In genomic region chr2:74481961-74482800, GRCh38 we compare ENCODE assay signal across 8 cellular contexts. TPM values are rescaled to one million over a fixed set of nuclear protein-coding genes. Genes with fewer than 3 reads are reported as not detected.
A peak's percentile ranks its signal among the peaks of the same experiment; 100 is the strongest.
DNase-seq lines count a peak whose midpoint lies in the region; ATAC-seq, FAIRE-seq and TF ChIP-seq lines count a peak whose summit lies in the region.

No MANE protein-coding gene starts in this region.

- CTCF ChIA-PET in CD8-positive, alpha-beta memory T cell (lab: Charles Lee) = interaction anchor here (0.6 to 5.6 kb wide), 22 partner anchors 9 to 233 kb away, joined by 3 to 83 read pairs (median 7); partner anchors contain the start of genes AUP1, DQX1, HTRA2 and INO80B
- CTCF ChIA-PET in HepG2 (lab: Yijun Ruan, JAX; ENCODE audit: low intra/inter-chr PET ratio, low total read pairs) = interaction anchor here (1.0 to 2.4 kb wide), 7 partner anchors 17 to 105 kb away, joined by 3 to 20 read pairs (median 10); partner anchors contain the start of genes AUP1, HTRA2, INO80B and MOGS

- no peaks in the 10 kb centered on the region for H3K9me3 Mint-ChIP-seq in CD8-positive, alpha-beta memory T cell

- H3K4me2 ChIP-seq in SU-DHL-6 (ENCODE audit: low read depth, low read length, poor library complexity, severe bottlenecking) (peak overlapping the region; percentile 89), HepG2 (ENCODE audit: low read depth, low read length) (peak overlapping the region; percentile 78)

- FAIRE-seq in bronchial epithelial cell (lab: Jason Lieb, UNC) (no peak), HepG2 (lab: Jason Lieb, UNC) (no peak)

- ATAC-seq in GM19395 (IDR thresholded peaks at IDR 0.05; ENCODE audit: unreplicated experiment) = peak; percentile 46
- peak; percentile 30 for ATAC-seq in HG03378 (IDR thresholded peaks at IDR 0.05; ENCODE audit: unreplicated experiment)
- ATAC-seq in HepG2 = peak; percentile 57
- ATAC-seq in stimulated activated naive CD8-positive, alpha-beta T cell treated with anti-CD3 and anti-CD28 coated beads, Interleukin-15, Interleukin-2, amounts not matched to agents 100 U/mL and 50 U/mL, for 24 hours = peak; percentile 44

- TF ChIP-seq POLR2A in HepG2 (IDR thresholded peaks at IDR 0.05; ENCODE audit: insufficient read depth in 1 of 2, low read depth in 2 of 2, low read length in 2 of 2) = peak; percentile 58 to 67

- TF ChIP-seq EP300 in HepG2 (IDR thresholded peaks at IDR 0.05; ENCODE audit: low read depth in 2 of 2, low read length in 2 of 2) (no peak), HepG2 (CRISPR knock-in tag; IDR thresholded peaks at IDR 0.05; ENCODE audit: borderline replicate concordance) (no peak)

- POLR2A ChIA-PET in CD8-positive, alpha-beta memory T cell (lab: Charles Lee) = interaction anchor here (0.5 to 3.9 kb wide), 10 partner anchors 10 to 49 kb away, joined by 3 to 56 read pairs (median 8); partner anchors contain the start of genes AUP1, DQX1, HTRA2 and INO80B
- POLR2A ChIA-PET in HepG2 (lab: Yijun Ruan, JAX) = interaction anchor here (0.6 to 20.6 kb wide), 21 partner anchors 7 to 358 kb away, joined by 3 to 795 read pairs (median 13); partner anchors contain the start of genes AUP1, C2orf81, DQX1 and HTRA2

- peak overlapping the region; percentile 98 to 100 (median 100) for H3K4me3 Mint-ChIP-seq in CD8-positive, alpha-beta memory T cell

- peak overlapping the region; percentile 84 for H2AFZ ChIP-seq in SU-DHL-6 (ENCODE audit: low read depth, low read length, severe bottlenecking)
- no peak overlapping the region for H2AFZ ChIP-seq in HepG2 (ENCODE audit: low read length)

- TF ChIP-seq CTCF in SU-DHL-6 (IDR thresholded peaks at IDR 0.05; ENCODE audit: insufficient read depth, low read length, poor library complexity, severe bottlenecking) (no peak), bronchial epithelial cell (IDR thresholded peaks at IDR 0.05; ENCODE audit: insufficient read depth, low read length, severe bottlenecking) (no peak), HepG2 (CRISPR knock-in tag; IDR thresholded peaks at IDR 0.05) (peak; percentile 31; the same call in 1 of the 2 replicates)

- H3K4me3 ChIP-seq in CD8-positive, alpha-beta memory T cell (ENCODE audit: low read length) = peak overlapping the region; percentile 99
- H3K4me3 ChIP-seq in SU-DHL-6 (ENCODE audit: insufficient read depth, low read length, poor library complexity, severe bottlenecking) (peak overlapping the region; percentile 96), bronchial epithelial cell (ENCODE audit: low read depth, low read length) (peak overlapping the region; percentile 91), HepG2 (replicated peaks in 1 of 3; ENCODE audit: insufficient read depth in 1 of 3, low read depth in 2 of 3, low read length in 3 of 3) (peak overlapping the region; percentile 82 to 87 (median 83))

- no peaks in the 10 kb centered on the region for H3K9me2 ChIP-seq in SU-DHL-6 (replicated peaks; ENCODE audit: insufficient read depth, low read length)

- H3K9ac ChIP-seq in SU-DHL-6 (ENCODE audit: low read length) (peak overlapping the region; percentile 84), HepG2 (ENCODE audit: insufficient read depth, low read depth, low read length) (peak overlapping the region; percentile 91)

- peaks cover 32 to 56% (median 45%) of the 10 kb centered on the region in 3 donors for H3K4me1 Mint-ChIP-seq in CD8-positive, alpha-beta memory T cell

- no peaks in the 10 kb centered on the region for H4K20me1 ChIP-seq in SU-DHL-6 (ENCODE audit: low read depth, low read length)
- no peaks in the 10 kb centered on the region for H4K20me1 ChIP-seq in HepG2 (ENCODE audit: insufficient read depth, low read length)

- H3K27ac Mint-ChIP-seq in CD8-positive, alpha-beta memory T cell = peak overlapping the region; percentile 95 to 100 (median 100)

- TF ChIP-seq RAD21 in HepG2 (CRISPR knock-in tag; IDR thresholded peaks at IDR 0.05) = peak; percentile 24; the same call in 1 of the 2 replicates

- H3K36me3 ChIP-seq in CD8-positive, alpha-beta memory T cell (ENCODE audit: insufficient read depth, low read length) = peaks cover 11% of the 10 kb centered on the region
- H3K36me3 ChIP-seq in SU-DHL-6 (ENCODE audit: low read length) (peaks cover 4% of the 10 kb centered on the region; the same call in 1 of the 2 replicates), bronchial epithelial cell (ENCODE audit: control insufficient read depth, insufficient read depth, low read length) (peaks cover 6% of the 10 kb centered on the region), HepG2 (replicated peaks in 1 of 2; ENCODE audit: control insufficient read depth in 1 of 2, insufficient read depth in 2 of 2, low read length in 2 of 2) (peaks cover 2 to 14% of the 10 kb centered on the region in 2 experiments; a peak in 4 of 5 replicates)

- H3K79me2 ChIP-seq in SU-DHL-6 (ENCODE audit: insufficient read depth, low read length) = peaks cover 26% of the 10 kb centered on the region
- peaks cover 48% of the 10 kb centered on the region for H3K79me2 ChIP-seq in HepG2 (ENCODE audit: insufficient read depth, low read length)

- no peaks in the 10 kb centered on the region for H3F3A ChIP-seq in SU-DHL-6 (ENCODE audit: insufficient read depth)

- no peaks in the 10 kb centered on the region for H3K27me3 ChIP-seq in CD8-positive, alpha-beta memory T cell (ENCODE audit: insufficient read depth, low read length, poor library complexity, severe bottlenecking)
- no peaks in the 10 kb centered on the region for H3K27me3 ChIP-seq in SU-DHL-6 (ENCODE audit: low read length)
- no peaks in the 10 kb centered on the region for H3K27me3 ChIP-seq in bronchial epithelial cell (ENCODE audit: control insufficient read depth, insufficient read depth, low read length)
- no peaks in the 10 kb centered on the region; a peak in 1 of 5 replicates for H3K27me3 ChIP-seq in HepG2 (ENCODE audit: control insufficient read depth in 1 of 2, insufficient read depth in 2 of 2, low read length in 2 of 2)

- H3K9me3 ChIP-seq in CD8-positive, alpha-beta memory T cell (ENCODE audit: low read length) = no peaks in the 10 kb centered on the region
- H3K9me3 ChIP-seq in SU-DHL-6 (ENCODE audit: insufficient read depth, low read length) = no peaks in the 10 kb centered on the region
- H3K9me3 ChIP-seq in HepG2 (ENCODE audit: low read length) = no peaks in the 10 kb centered on the region

- H3K27me3 Mint-ChIP-seq in CD8-positive, alpha-beta memory T cell = no peaks in the 10 kb centered on the region

- BruUV-seq in HepG2 (replicated peaks; lab: Mats Ljungman, UMichigan) = TSS peak; percentile 76

- peaks cover 25% of the 10 kb centered on the region for H3K4me1 ChIP-seq in CD8-positive, alpha-beta memory T cell (ENCODE audit: insufficient read depth, low read length)
- H3K4me1 ChIP-seq in HepG2 (ENCODE audit: insufficient read depth, low read length) = peaks cover 71% of the 10 kb centered on the region

- H3K27ac ChIP-seq in CD8-positive, alpha-beta memory T cell (ENCODE audit: low read depth, low read length) = peak overlapping the region; percentile 89
- H3K27ac ChIP-seq in SU-DHL-6 (ENCODE audit: low read depth, low read length) = peak overlapping the region; percentile 80
- H3K27ac ChIP-seq in HepG2 (ENCODE audit: extremely low read length, insufficient read depth, low read length) = peak overlapping the region; percentile 89

- 1% methylated on average over 49 of the region's 80 CpGs for WGBS in HepG2 (ENCODE audit: low lambda C conversion rate)

- in situ Hi-C loops in HepG2 (cut with HindIII; ENCODE audit: extremely low pct_ligation_motif_present, low pct_unique_long_range_greater_than_20kb) = loop anchor here (5.0 kb wide), 1 partner anchor 100 kb away; no protein-coding TSS in a partner anchor

- peaks cover 0 to 54% (median 9%) of the 10 kb centered on the region in 3 donors for H3K36me3 Mint-ChIP-seq in CD8-positive, alpha-beta memory T cell

- intact Hi-C loops in HepG2 (cut with micrococcal nuclease; ENCODE audit: unreplicated experiment) = no loop called here

- peak in 3 of 5 donors; percentile 42 to 70 (median 44) for DNase-seq in CD8-positive, alpha-beta memory T cell
- DNase-seq in bronchial epithelial cell (ENCODE audit: low read depth) (peak; percentile 22), HepG2 (ENCODE audit: low spot score) (no peak), NCI-H1694 treated with DMSO at 0.1 percent for 48 hours (lab: John Stamatoyannopoulos, UW) (no peak)
- peak; percentile 68 for DNase-seq in stimulated activated naive CD8-positive, alpha-beta T cell treated with anti-CD3 and anti-CD28 coated beads, Interleukin-15, Interleukin-2, amounts not matched to agents 100 U/mL and 50 U/mL, for 24 hours

RNA-seq across cellular contexts. Expression of gene CCDC142, which starts 0.6 kb away (rescaled TPM):
- 10 to 100 TPM; 20.3 to 22.8 TPM for total RNA-seq in CD8-positive, alpha-beta memory T cell
- 9.7 TPM for polyA plus RNA-seq in CD8-positive, alpha-beta memory T cell
- 12.1 and 12.8 TPM in 2 replicates for total RNA-seq in bronchial epithelial cell
- total RNA-seq in HepG2 (2016; rRNA removed; fragmentation: Illumina TruSeq; extraction: Trizol) = 8.8 and 30.4 TPM in 2 replicates
- 4.8 and 4.9 TPM in 2 replicates for total RNA-seq in HepG2 (2016; cell fraction: cytosol; rRNA removed; fragmentation: Illumina TruSeq; extraction: Trizol; ENCODE audit: low read depth)
- total RNA-seq in HepG2 (2016; cell fraction: insoluble cytoplasmic fraction; rRNA removed; fragmentation: Illumina TruSeq; extraction: Trizol) = 8.0 and 25.5 TPM in 2 replicates
- 6.2 and 6.3 TPM in 2 replicates for total RNA-seq in HepG2 (2016; cell fraction: membrane; rRNA removed; fragmentation: Illumina TruSeq; extraction: Trizol)
- total RNA-seq in HepG2 (2016; cell fraction: nucleus; rRNA removed; fragmentation: Illumina TruSeq; extraction: Trizol) = 51.7 and 65.9 TPM in 2 replicates
- 14.7 and 17.7 TPM in 2 replicates for polyA plus RNA-seq in HepG2 (2011; rRNA removed)
- 5.1 and 6.3 TPM in 2 replicates for polyA plus RNA-seq in HepG2 (2011; cell fraction: cytosol; rRNA removed)
- polyA plus RNA-seq in HepG2 (2011; cell fraction: nucleus; rRNA removed) = 51.7 and 56.4 TPM in 2 replicates
- 5.2 and 6.8 TPM in 2 replicates for polyA plus RNA-seq in HepG2 (2012)
- 0.66 and 0.67 TPM in 2 replicates for polyA plus RNA-seq in HepG2 (2016; cell fraction: cytosol; fragmentation: Illumina TruSeq; extraction: Trizol; ENCODE audit: low read depth)
- 4.3 and 5.0 TPM in 2 replicates for polyA plus RNA-seq in HepG2 (2016; cell fraction: insoluble cytoplasmic fraction; fragmentation: Illumina TruSeq; extraction: Trizol; ENCODE audit: low read depth)
- 1.4 and 2.5 TPM in 2 replicates for polyA plus RNA-seq in HepG2 (2016; cell fraction: membrane; fragmentation: Illumina TruSeq; extraction: Trizol; ENCODE audit: low read depth)
- polyA plus RNA-seq in HepG2 (2016; cell fraction: nucleus; fragmentation: Illumina TruSeq; extraction: Trizol; ENCODE audit: insufficient read depth, low read depth) = 76.5 and 76.7 TPM in 2 replicates
- 64.4 and 82.1 TPM in 2 replicates for polyA minus RNA-seq in HepG2 (2011; rRNA and poly(A)+ RNA removed; ENCODE audit: low replicate concordance)
- 5.7 and 6.4 TPM in 2 replicates for polyA minus RNA-seq in HepG2 (2011; cell fraction: cytosol; rRNA and poly(A)+ RNA removed)
- polyA minus RNA-seq in HepG2 (2011; cell fraction: nucleus; rRNA and poly(A)+ RNA removed) = 87.2 and 94.1 TPM in 2 replicates

RNA-seq across cellular contexts. Expression of gene TTC31, which starts 0.7 kb away (rescaled TPM):
- 10 to 100 TPM; 26.4 to 28.0 TPM for total RNA-seq in CD8-positive, alpha-beta memory T cell
- polyA plus RNA-seq in CD8-positive, alpha-beta memory T cell = 20.5 TPM
- total RNA-seq in bronchial epithelial cell = 5.8 and 6.8 TPM in 2 replicates
- total RNA-seq in HepG2 (2016; rRNA removed; fragmentation: Illumina TruSeq; extraction: Trizol) = 21.1 and 28.3 TPM in 2 replicates
- total RNA-seq in HepG2 (2016; cell fraction: cytosol; rRNA removed; fragmentation: Illumina TruSeq; extraction: Trizol; ENCODE audit: low read depth) = 2.7 and 3.0 TPM in 2 replicates
- 18.2 and 28.7 TPM in 2 replicates for total RNA-seq in HepG2 (2016; cell fraction: insoluble cytoplasmic fraction; rRNA removed; fragmentation: Illumina TruSeq; extraction: Trizol)
- 6.9 and 8.2 TPM in 2 replicates for total RNA-seq in HepG2 (2016; cell fraction: membrane; rRNA removed; fragmentation: Illumina TruSeq; extraction: Trizol)
- 47.8 and 48.1 TPM in 2 replicates for total RNA-seq in HepG2 (2016; cell fraction: nucleus; rRNA removed; fragmentation: Illumina TruSeq; extraction: Trizol)
- polyA plus RNA-seq in HepG2 (2011; rRNA removed) = 39.5 and 43.4 TPM in 2 replicates
- polyA plus RNA-seq in HepG2 (2011; cell fraction: cytosol; rRNA removed) = 21.8 and 24.0 TPM in 2 replicates
- 180 and 208 TPM in 2 replicates for polyA plus RNA-seq in HepG2 (2011; cell fraction: nucleus; rRNA removed)
- 20.8 and 30.1 TPM in 2 replicates for polyA plus RNA-seq in HepG2 (2012)
- 2.3 and 2.7 TPM in 2 replicates for polyA plus RNA-seq in HepG2 (2016; cell fraction: cytosol; fragmentation: Illumina TruSeq; extraction: Trizol; ENCODE audit: low read depth)
- polyA plus RNA-seq in HepG2 (2016; cell fraction: insoluble cytoplasmic fraction; fragmentation: Illumina TruSeq; extraction: Trizol; ENCODE audit: low read depth) = 21.6 and 25.6 TPM in 2 replicates
- polyA plus RNA-seq in HepG2 (2016; cell fraction: membrane; fragmentation: Illumina TruSeq; extraction: Trizol; ENCODE audit: low read depth) = 5.9 and 6.6 TPM in 2 replicates
- polyA plus RNA-seq in HepG2 (2016; cell fraction: nucleus; fragmentation: Illumina TruSeq; extraction: Trizol; ENCODE audit: insufficient read depth, low read depth) = 99.0 and 111 TPM in 2 replicates
- polyA minus RNA-seq in HepG2 (2011; rRNA and poly(A)+ RNA removed; ENCODE audit: low replicate concordance) = 35.9 and 48.7 TPM in 2 replicates
- 11.7 and 13.3 TPM in 2 replicates for polyA minus RNA-seq in HepG2 (2011; cell fraction: cytosol; rRNA and poly(A)+ RNA removed)
- polyA minus RNA-seq in HepG2 (2011; cell fraction: nucleus; rRNA and poly(A)+ RNA removed) = 72.2 and 74.9 TPM in 2 replicates

RNA-seq across cellular contexts. Expression of gene MRPL53, which starts 9.7 kb away (rescaled TPM):
- 100 to 1,000 TPM; 115 to 118 TPM for total RNA-seq in CD8-positive, alpha-beta memory T cell
- 108 TPM for polyA plus RNA-seq in CD8-positive, alpha-beta memory T cell
- total RNA-seq in bronchial epithelial cell (45.6 and 57.9 TPM in 2 replicates), HepG2 (2016; rRNA removed; fragmentation: Illumina TruSeq; extraction: Trizol) (51.9 and 53.8 TPM in 2 replicates)
- total RNA-seq in HepG2 (2016; cell fraction: cytosol; rRNA removed; fragmentation: Illumina TruSeq; extraction: Trizol; ENCODE audit: low read depth) = 42.4 and 54.6 TPM in 2 replicates
- 58.8 and 59.3 TPM in 2 replicates for total RNA-seq in HepG2 (2016; cell fraction: insoluble cytoplasmic fraction; rRNA removed; fragmentation: Illumina TruSeq; extraction: Trizol)
- total RNA-seq in HepG2 (2016; cell fraction: membrane; rRNA removed; fragmentation: Illumina TruSeq; extraction: Trizol) = 53.4 and 65.7 TPM in 2 replicates
- total RNA-seq in HepG2 (2016; cell fraction: nucleus; rRNA removed; fragmentation: Illumina TruSeq; extraction: Trizol) = 30.0 and 33.7 TPM in 2 replicates
- polyA plus RNA-seq in HepG2 (2011; rRNA removed) = 28.8 and 34.3 TPM in 2 replicates
- polyA plus RNA-seq in HepG2 (2011; cell fraction: cytosol; rRNA removed) = 30.0 and 63.3 TPM in 2 replicates
- polyA plus RNA-seq in HepG2 (2011; cell fraction: nucleus; rRNA removed) = 49.3 and 53.8 TPM in 2 replicates
- polyA plus RNA-seq in HepG2 (2012) = 32.0 and 44.9 TPM in 2 replicates
- 37.9 and 43.7 TPM in 2 replicates for polyA plus RNA-seq in HepG2 (2016; cell fraction: cytosol; fragmentation: Illumina TruSeq; extraction: Trizol; ENCODE audit: low read depth)
- 43.6 and 45.0 TPM in 2 replicates for polyA plus RNA-seq in HepG2 (2016; cell fraction: insoluble cytoplasmic fraction; fragmentation: Illumina TruSeq; extraction: Trizol; ENCODE audit: low read depth)
- polyA plus RNA-seq in HepG2 (2016; cell fraction: membrane; fragmentation: Illumina TruSeq; extraction: Trizol; ENCODE audit: low read depth) = 39.5 and 42.8 TPM in 2 replicates
- polyA plus RNA-seq in HepG2 (2016; cell fraction: nucleus; fragmentation: Illumina TruSeq; extraction: Trizol; ENCODE audit: insufficient read depth, low read depth) = 61.4 and 66.8 TPM in 2 replicates
- 38.1 and 38.8 TPM in 2 replicates for polyA minus RNA-seq in HepG2 (2011; rRNA and poly(A)+ RNA removed; ENCODE audit: low replicate concordance)
- polyA minus RNA-seq in HepG2 (2011; cell fraction: cytosol; rRNA and poly(A)+ RNA removed) = 13.6 and 15.1 TPM in 2 replicates
- 18.9 and 23.0 TPM in 2 replicates for polyA minus RNA-seq in HepG2 (2011; cell fraction: nucleus; rRNA and poly(A)+ RNA removed)

RNA-seq across cellular contexts. Expression of gene MOGS, which starts 17.0 kb away (rescaled TPM):
- 10 to 100 TPM; 82.4 to 88.0 TPM for total RNA-seq in CD8-positive, alpha-beta memory T cell
- polyA plus RNA-seq in CD8-positive, alpha-beta memory T cell = 48.5 TPM
- 49.5 and 50.6 TPM in 2 replicates for total RNA-seq in bronchial epithelial cell
- total RNA-seq in HepG2 (2016; rRNA removed; fragmentation: Illumina TruSeq; extraction: Trizol) = 30.1 and 95.2 TPM in 2 replicates
- total RNA-seq in HepG2 (2016; cell fraction: cytosol; rRNA removed; fragmentation: Illumina TruSeq; extraction: Trizol; ENCODE audit: low read depth) = 8.8 and 11.5 TPM in 2 replicates
- 26.3 and 96.7 TPM in 2 replicates for total RNA-seq in HepG2 (2016; cell fraction: insoluble cytoplasmic fraction; rRNA removed; fragmentation: Illumina TruSeq; extraction: Trizol)
- 21.6 and 24.7 TPM in 2 replicates for total RNA-seq in HepG2 (2016; cell fraction: membrane; rRNA removed; fragmentation: Illumina TruSeq; extraction: Trizol)
- 74.9 and 89.3 TPM in 2 replicates for total RNA-seq in HepG2 (2016; cell fraction: nucleus; rRNA removed; fragmentation: Illumina TruSeq; extraction: Trizol)
- 117 and 124 TPM in 2 replicates for polyA plus RNA-seq in HepG2 (2011; rRNA removed)
- 82.7 and 107 TPM in 2 replicates for polyA plus RNA-seq in HepG2 (2011; cell fraction: cytosol; rRNA removed)
- 164 and 187 TPM in 2 replicates for polyA plus RNA-seq in HepG2 (2011; cell fraction: nucleus; rRNA removed)
- 66.6 and 78.0 TPM in 2 replicates for polyA plus RNA-seq in HepG2 (2012)
- 7.9 TPM in 2 replicates for polyA plus RNA-seq in HepG2 (2016; cell fraction: cytosol; fragmentation: Illumina TruSeq; extraction: Trizol; ENCODE audit: low read depth)
- polyA plus RNA-seq in HepG2 (2016; cell fraction: insoluble cytoplasmic fraction; fragmentation: Illumina TruSeq; extraction: Trizol; ENCODE audit: low read depth) = 21.4 and 26.1 TPM in 2 replicates
- polyA plus RNA-seq in HepG2 (2016; cell fraction: membrane; fragmentation: Illumina TruSeq; extraction: Trizol; ENCODE audit: low read depth) = 12.9 and 13.0 TPM in 2 replicates
- 132 and 137 TPM in 2 replicates for polyA plus RNA-seq in HepG2 (2016; cell fraction: nucleus; fragmentation: Illumina TruSeq; extraction: Trizol; ENCODE audit: insufficient read depth, low read depth)
- 89.6 and 182 TPM in 2 replicates for polyA minus RNA-seq in HepG2 (2011; rRNA and poly(A)+ RNA removed; ENCODE audit: low replicate concordance)
- 63.1 and 75.1 TPM in 2 replicates for polyA minus RNA-seq in HepG2 (2011; cell fraction: cytosol; rRNA and poly(A)+ RNA removed)
- 28.6 and 30.3 TPM in 2 replicates for polyA minus RNA-seq in HepG2 (2011; cell fraction: nucleus; rRNA and poly(A)+ RNA removed)

RNA-seq across cellular contexts. Expression of gene LBX2, which starts 17.2 kb away (rescaled TPM):
- total RNA-seq in CD8-positive, alpha-beta memory T cell = under 1 TPM; 0.38 to 0.94 TPM
- not detected for polyA plus RNA-seq in CD8-positive, alpha-beta memory T cell
- total RNA-seq in bronchial epithelial cell (0.53 and 0.77 TPM in 2 replicates), HepG2 (2016; rRNA removed; fragmentation: Illumina TruSeq; extraction: Trizol) (4.0 and 8.1 TPM in 2 replicates)
- total RNA-seq in HepG2 (2016; cell fraction: cytosol; rRNA removed; fragmentation: Illumina TruSeq; extraction: Trizol; ENCODE audit: low read depth) = 1.6 and 4.3 TPM in 2 replicates
- total RNA-seq in HepG2 (2016; cell fraction: insoluble cytoplasmic fraction; rRNA removed; fragmentation: Illumina TruSeq; extraction: Trizol) = 7.3 and 8.7 TPM in 2 replicates
- 2.9 and 6.9 TPM in 2 replicates for total RNA-seq in HepG2 (2016; cell fraction: membrane; rRNA removed; fragmentation: Illumina TruSeq; extraction: Trizol)
- total RNA-seq in HepG2 (2016; cell fraction: nucleus; rRNA removed; fragmentation: Illumina TruSeq; extraction: Trizol) = 6.7 and 10.5 TPM in 2 replicates
- 6.4 and 7.3 TPM in 2 replicates for polyA plus RNA-seq in HepG2 (2011; rRNA removed)
- 5.1 and 7.2 TPM in 2 replicates for polyA plus RNA-seq in HepG2 (2011; cell fraction: cytosol; rRNA removed)
- 43.6 and 46.5 TPM in 2 replicates for polyA plus RNA-seq in HepG2 (2011; cell fraction: nucleus; rRNA removed)
- polyA plus RNA-seq in HepG2 (2012) = 7.8 and 8.2 TPM in 2 replicates
- polyA plus RNA-seq in HepG2 (2016; cell fraction: cytosol; fragmentation: Illumina TruSeq; extraction: Trizol; ENCODE audit: low read depth) = 3.0 and 3.5 TPM in 2 replicates
- 8.9 and 9.5 TPM in 2 replicates for polyA plus RNA-seq in HepG2 (2016; cell fraction: insoluble cytoplasmic fraction; fragmentation: Illumina TruSeq; extraction: Trizol; ENCODE audit: low read depth)
- polyA plus RNA-seq in HepG2 (2016; cell fraction: membrane; fragmentation: Illumina TruSeq; extraction: Trizol; ENCODE audit: low read depth) = 4.3 and 5.5 TPM in 2 replicates
- polyA plus RNA-seq in HepG2 (2016; cell fraction: nucleus; fragmentation: Illumina TruSeq; extraction: Trizol; ENCODE audit: insufficient read depth, low read depth) = 14.4 and 14.6 TPM in 2 replicates
- polyA minus RNA-seq in HepG2 (2011; rRNA and poly(A)+ RNA removed; ENCODE audit: low replicate concordance) = 0.14 and 7.2 TPM in 2 replicates
- 3.6 TPM in 2 replicates for polyA minus RNA-seq in HepG2 (2011; cell fraction: cytosol; rRNA and poly(A)+ RNA removed)
- 9.8 and 12.1 TPM in 2 replicates for polyA minus RNA-seq in HepG2 (2011; cell fraction: nucleus; rRNA and poly(A)+ RNA removed)

Comparison
In these comparisons a context has a peak if more than half of its experiments do, and no peak if none do; other contexts are left out.
1. DNase-seq: peak in CD8-positive, alpha-beta memory T cell (3 of 5), bronchial epithelial cell (single experiment) and stimulated activated naive CD8-positive, alpha-beta T cell treated with anti-CD3 and anti-CD28 coated beads, Interleukin-15, Interleukin-2, amounts not matched to agents 100 U/mL and 50 U/mL, for 24 hours (single experiment); none in HepG2 (single experiment) and NCI-H1694 treated with DMSO at 0.1 percent for 48 hours (single experiment).
2. Peak in every context shown above with its lines, with median percentiles within 50 percentile points of each other: H3K27ac ChIP-seq, H3K4me3 ChIP-seq and ATAC-seq.